In the genomic region with DNA sequence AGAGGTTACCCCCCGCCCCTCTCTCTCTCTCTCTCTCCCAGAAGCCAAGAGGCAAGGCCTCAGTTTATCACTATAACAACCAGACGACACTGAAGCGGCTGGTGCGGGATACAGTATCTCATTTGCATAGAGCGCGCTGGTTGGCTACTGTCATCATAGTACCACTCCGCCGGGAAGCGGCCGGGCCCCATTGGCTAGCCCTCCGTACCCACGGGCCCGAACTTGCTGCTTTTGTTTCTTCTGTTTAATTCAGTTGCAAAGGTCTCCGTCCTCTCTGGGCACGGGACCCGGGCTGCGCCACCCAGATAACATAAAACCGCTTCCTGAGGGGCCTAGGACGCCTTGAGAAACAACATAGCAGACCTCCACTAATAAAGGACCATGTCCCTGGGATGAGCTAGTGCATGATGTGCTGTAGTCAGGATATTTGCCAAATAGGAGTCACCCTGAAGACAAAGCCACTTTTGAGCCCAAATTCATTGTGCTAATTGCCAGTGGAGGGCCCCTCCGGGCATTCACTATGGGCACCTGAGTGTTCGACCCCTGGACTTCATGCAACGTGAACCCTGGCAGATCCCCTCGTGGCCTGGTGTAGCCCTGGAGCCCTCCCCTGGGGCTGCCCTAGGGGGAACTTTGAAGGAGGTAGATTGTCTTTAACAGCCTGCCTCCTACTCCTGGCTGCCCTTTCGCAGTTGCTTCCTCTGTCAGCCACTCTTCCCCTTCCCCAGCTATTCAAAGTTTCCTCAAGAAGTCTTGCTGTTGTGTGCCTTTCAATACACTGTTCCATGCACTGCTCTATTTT, we compare ENCODE assay signal across 9 cellular contexts. TPM values are rescaled to one million over a fixed set of nuclear protein-coding genes. Genes with fewer than 3 reads are reported as not detected.
DNase-seq lines count a peak whose midpoint lies in the region; FAIRE-seq and TF ChIP-seq lines count a peak whose summit lies in the region.
"Had no signal": no experiment of that assay in that cellular context is flagged by ENCODE, and none has a peak within 500 bp of the region (broad histone marks: within the 10 kb centered on the region; RNA-seq: fewer than 3 reads in every experiment).

TSS of gene PCYT1B (minus strand) at position 91 of the 802 bp plus-strand sequence. CDS start 242 bp downstream, outside the sequence.

- H3K9me3 ChIP-seq in H9 (ENCODE audit: control insufficient read depth, low read depth, low read length): no peaks in the 10 kb centered on the region
- no peaks in the 10 kb centered on the region for H3K9me3 ChIP-seq in breast epithelium
- H3K9me3 ChIP-seq in iPS-18c (ENCODE audit: control insufficient read depth, insufficient read depth, low read length): no peaks in the 10 kb centered on the region
- no peaks in the 10 kb centered on the region for H3K9me3 ChIP-seq in small intestine (ENCODE audit: control insufficient read depth, low read depth)

- no peak within 1 kb of the TSS for H2BK15ac ChIP-seq in H9 (ENCODE audit: low read depth, low read length)

- H3K18ac ChIP-seq in H9 (ENCODE audit: insufficient read length, low read depth, low read length): peak within 1 kb of the TSS; percentile 95

- H3K56ac ChIP-seq in H9 (ENCODE audit: insufficient read length, low read depth, low read length): peak within 1 kb of the TSS; percentile 56

- peak within 1 kb of the TSS; percentile 70 for H2BK120ac ChIP-seq in H9 (ENCODE audit: low read depth, low read length, poor library complexity, severe bottlenecking)

- H3K36me3 ChIP-seq in breast epithelium (no peaks in the 10 kb centered on the region), small intestine (ENCODE audit: control insufficient read depth in 2 of 2, insufficient read depth in 2 of 2, low read length in 2 of 2) (no peaks in the 10 kb centered on the region)

- peak within 1 kb of the TSS; percentile 64 for H2BK12ac ChIP-seq in H9 (ENCODE audit: insufficient read length, low read depth, low read length)

- H3K4me3 Mint-ChIP-seq in H9: peak within 1 kb of the TSS; percentile 73 to 94

- TF ChIP-seq POLR2A in breast epithelium (IDR thresholded peaks at IDR 0.05): no peak

- no peak within 1 kb of the TSS for H2BK20ac ChIP-seq in H9 (ENCODE audit: low read depth, low read length, poor library complexity, severe bottlenecking)

- H3K79me2 ChIP-seq in H9 (ENCODE audit: insufficient read depth, low read length): peaks cover 5% of the 10 kb centered on the region; the same call in 1 of the 2 replicates

- H2AFZ ChIP-seq in H9 (ENCODE audit: low read length): no peak within 1 kb of the TSS

- peak within 1 kb of the TSS; percentile 99 for H3K27ac Mint-ChIP-seq in H9

- peaks cover 16% of the 10 kb centered on the region for H3K23me2 ChIP-seq in H9 (ENCODE audit: insufficient read length, low read depth, low read length, poor library complexity, severe bottlenecking)

- H3T11ph ChIP-seq in H9 (ENCODE audit: low read length): peak within 1 kb of the TSS; percentile 74

- intact Hi-C loops in breast epithelium (cut with DNase I; ENCODE audit: low total_unique reads): no loop called here

- H3K4me1 Mint-ChIP-seq in H9: peaks cover 49 to 54% of the 10 kb centered on the region in 2 experiments

- H3K4ac ChIP-seq in H9 (ENCODE audit: low read depth, low read length): no peak within 1 kb of the TSS; the same call in 1 of the 2 replicates

- no peak for FAIRE-seq in small intestine (lab: Jason Lieb, UNC)

- H4K5ac ChIP-seq in H9 (ENCODE audit: insufficient read length, low read depth, low read length): peak within 1 kb of the TSS; percentile 87

- H3K27me3 ChIP-seq in H9 (ENCODE audit: insufficient read depth, low read length) (no peaks in the 10 kb centered on the region), breast epithelium (peaks cover 0 to 39% of the 10 kb centered on the region in 2 donors), small intestine (ENCODE audit: control insufficient read depth in 2 of 2, insufficient read depth in 2 of 2, low read length in 2 of 2) (peaks cover 0 to 2% of the 10 kb centered on the region in 2 donors)

- H3K9me3 Mint-ChIP-seq in H9: no peaks in the 10 kb centered on the region; a peak in 1 of 5 replicates

- peak within 1 kb of the TSS; percentile 13 to 39 (median 30) for H3K4me3 ChIP-seq in breast epithelium
- H3K4me3 ChIP-seq in iPS-18c (ENCODE audit: insufficient read depth, low read depth, low read length): peak within 1 kb of the TSS; percentile 38
- peak within 1 kb of the TSS in 1 of 2 donors; percentile 30 for H3K4me3 ChIP-seq in small intestine (ENCODE audit: low read depth in 1 of 2, low read length in 2 of 2)

- H3K27me3 Mint-ChIP-seq in H9 (ENCODE audit: low read depth): no peaks in the 10 kb centered on the region; the same call in 1 of the 2 replicates

- no peaks in the 10 kb centered on the region for H3K79me1 ChIP-seq in H9 (ENCODE audit: insufficient read depth, low read depth, low read length, poor library complexity, severe bottlenecking)

- H4K8ac ChIP-seq in H9 (replicated peaks; ENCODE audit: insufficient read length, low read depth, low read length): peak within 1 kb of the TSS; percentile 83

- TF ChIP-seq CTCF in H9 (conservative IDR thresholded peaks at IDR 0.05) (no peak), breast epithelium (IDR thresholded peaks at IDR 0.05) (no peak)

- peak within 1 kb of the TSS; percentile 97 for H3K9ac ChIP-seq in H9 (ENCODE audit: extremely low read depth, insufficient read length, low read length)

- no CpG with 5 or more reads among the region's 24 CpGs for WGBS in H9 (ENCODE audit: extremely low coverage, insufficient read length, low lambda C conversion rate)
- 5 to 30% (median 16%) methylated on average over 23 to 24 of the region's 24 CpGs for WGBS in small intestine, 3 donors

- H3K27ac ChIP-seq in H9 (ENCODE audit: insufficient read length, low read depth, low read length): peak within 1 kb of the TSS; percentile 100
- no peak within 1 kb of the TSS for H3K27ac ChIP-seq in breast epithelium
- H3K27ac ChIP-seq in small intestine (ENCODE audit: low read depth in 1 of 2, low read length in 1 of 2): no peak within 1 kb of the TSS

- no peaks in the 10 kb centered on the region for H3K36me3 Mint-ChIP-seq in H9 (ENCODE audit: insufficient read depth in 1 of 3, low read depth in 3 of 3)

- H2BK5ac ChIP-seq in H9 (ENCODE audit: insufficient read length, low read length): peak within 1 kb of the TSS; percentile 16

- H4K20me1 ChIP-seq in H9 (ENCODE audit: control insufficient read depth, insufficient read depth, insufficient read length): no peaks in the 10 kb centered on the region

- H3K23ac ChIP-seq in H9 (ENCODE audit: insufficient read length, low read depth, low read length): peak within 1 kb of the TSS; percentile 55

- H2AK5ac ChIP-seq in H9 (ENCODE audit: insufficient read length, low read length): peak within 1 kb of the TSS; percentile 67

- H3K14ac ChIP-seq in H9 (ENCODE audit: insufficient read depth, low read length): peak within 1 kb of the TSS; percentile 93; the same call in 1 of the 2 replicates

- peak within 1 kb of the TSS; percentile 97 for H3K4me2 ChIP-seq in H9 (ENCODE audit: insufficient read depth, insufficient read length, low read length)

- DNase-seq in D341Med (ENCODE audit: low spot score): peak; percentile 33
- DNase-seq in H9: peak; percentile 97
- DNase-seq in NCI-H146 (lab: John Stamatoyannopoulos, UW): peak; percentile 90
- peak; percentile 1 to 8 (median 4) for DNase-seq in activated CD4-positive, CD25-positive, alpha-beta regulatory T cell (lab: John Stamatoyannopoulos, UW)
- peak; percentile 32 to 50 for DNase-seq in breast epithelium (ENCODE audit: low spot score in 2 of 2)
- DNase-seq in small intestine: peak; percentile 27
- DNase-seq in RKO (ENCODE audit: low spot score): no peak

- peaks cover 6% of the 10 kb centered on the region; the same call in 1 of the 2 replicates for H3K4me1 ChIP-seq in H9 (ENCODE audit: insufficient read depth, low read length)
- no peaks in the 10 kb centered on the region for H3K4me1 ChIP-seq in breast epithelium
- H3K4me1 ChIP-seq in small intestine (ENCODE audit: control insufficient read depth in 2 of 2, insufficient read depth in 1 of 2, low read depth in 1 of 2, low read length in 1 of 2): no peaks in the 10 kb centered on the region

- peak within 1 kb of the TSS; percentile 42 for H4K91ac ChIP-seq in H9 (ENCODE audit: insufficient read length, low read depth, low read length)

RNA-seq across cellular contexts. Expression of gene PCYT1B, which starts in this region (rescaled TPM):
- 27.4 and 29.1 TPM in 2 replicates for total RNA-seq in H9 (2021)
- under 1 TPM; 0.16 to 0.73 (median 0.33) TPM for total RNA-seq in breast epithelium
- under 1 TPM in 1 of 3 donors, not detected in 2; 0.63 TPM for polyA plus RNA-seq in small intestine
- total RNA-seq: HT1080 had no signal

Comparison
In these comparisons a context has a peak if more than half of its experiments do, and no peak if none do; other contexts are left out.
1. RNA of gene PCYT1B (total RNA-seq): 27.4 to 29.1 TPM in H9; 0.16 to 0.73 TPM in breast epithelium; every median in the first group is over 10 times any median in the second.
2. Peak in DNase-seq and H3K4me3 ChIP-seq in breast epithelium; RNA of the gene not detected or under 1 TPM.
3. Peak in DNase-seq in small intestine; RNA of the gene not detected or under 1 TPM.